ENCODE assay signal across 9 cellular contexts in genomic region chr3:5428607-5429516, GRCh38.
A peak's percentile ranks its signal among the peaks of the same experiment; 100 is the strongest.
DNase-seq lines count a peak whose midpoint lies in the region; ATAC-seq, FAIRE-seq and TF ChIP-seq lines count a peak whose summit lies in the region.
"Had no signal": no experiment of that assay in that cellular context is flagged by ENCODE, and none has a peak within 500 bp of the region (broad histone marks: within the 10 kb centered on the region; RNA-seq: fewer than 3 reads in every experiment).

No MANE protein-coding gene starts in this region.

- CTCF ChIA-PET in activated naive CD4-positive, alpha-beta T cell treated with anti-CD3 and anti-CD28 coated beads, Interleukin-2, amount 10 ng/mL, durations not matched to agents 7 days and 5 days (lab: Charles Lee), result interaction anchor here (0.6 kb wide), 1 partner anchor 19 kb away, joined by 3 read pairs; no protein-coding TSS in a partner anchor
- CTCF ChIA-PET in Calu3 (lab: Charles Lee), result interaction anchor here (0.6 to 1.1 kb wide), 2 partner anchors 24 to 292 kb away, joined by 3 to 5 read pairs; no protein-coding TSS in a partner anchor

- BruUV-seq in Calu3 (replicated peaks; lab: Mats Ljungman, UMichigan), result no TSS peak

- H3K9me3 Mint-ChIP-seq in activated naive CD4-positive, alpha-beta T cell treated with anti-CD3 and anti-CD28 coated beads, Interleukin-2, amount 50 U/mL, for 72 hours, result no peaks in the 10 kb centered on the region
- H3K9me3 Mint-ChIP-seq in activated naive CD4-positive, alpha-beta T cell treated with anti-CD3 and anti-CD28 coated beads, Interleukin-2, amount 10 ng/mL, durations not matched to agents 7 days and 5 days, result no peaks in the 10 kb centered on the region
- H3K9me3 Mint-ChIP-seq in stimulated activated naive CD8-positive, alpha-beta T cell treated with anti-CD3 and anti-CD28 coated beads, Interleukin-15, amount 100 ng/mL, for 72 hours, result no peaks in the 10 kb centered on the region
- H3K9me3 Mint-ChIP-seq in Calu3 (ENCODE audit: low read depth, unreplicated experiment), result no peaks in the 10 kb centered on the region

- no peaks in the 10 kb centered on the region for H3K4me1 Mint-ChIP-seq in activated naive CD4-positive, alpha-beta T cell treated with anti-CD3 and anti-CD28 coated beads, Interleukin-2, amount 10 ng/mL, durations not matched to agents 7 days and 5 days
- peaks cover 10% of the 10 kb centered on the region for H3K4me1 Mint-ChIP-seq in stimulated activated naive CD8-positive, alpha-beta T cell treated with anti-CD3 and anti-CD28 coated beads, Interleukin-15, amount 100 ng/mL, for 72 hours
- H3K4me1 Mint-ChIP-seq in Calu3 (ENCODE audit: low read depth, unreplicated experiment), result peaks cover 9% of the 10 kb centered on the region

- no peak for DNase-seq in activated naive CD4-positive, alpha-beta T cell treated with anti-CD3 and anti-CD28 coated beads, Interleukin-2, amount 50 U/mL, for 72 hours (ENCODE audit: low spot score in 2 of 2)
- DNase-seq in activated naive CD4-positive, alpha-beta T cell treated with anti-CD3 and anti-CD28 coated beads, Interleukin-2, amount 10 ng/mL, durations not matched to agents 7 days and 5 days, result no peak
- DNase-seq in NCI-H774 (lab: John Stamatoyannopoulos, UW), result peak; percentile 12
- no peak for DNase-seq in stimulated activated naive CD8-positive, alpha-beta T cell treated with anti-CD3 and anti-CD28 coated beads, Interleukin-15, amount 100 ng/mL, for 72 hours
- no peak for DNase-seq in frontal cortex (ENCODE audit: low spot score in 2 of 2)
- DNase-seq in NCI-H1092 treated with DMSO at 0.1 percent for 48 hours (lab: John Stamatoyannopoulos, UW), result no peak
- DNase-seq in Calu3, result no peak
- DNase-seq: dorsolateral prefrontal cortex had no signal

- ATAC-seq in activated naive CD4-positive, alpha-beta T cell treated with anti-CD3 and anti-CD28 coated beads, Interleukin-2, amount 50 U/mL, for 72 hours, result peak; percentile 54 to 85
- ATAC-seq in HG02852 (IDR thresholded peaks at IDR 0.05; ENCODE audit: unreplicated experiment), result peak; percentile 82
- ATAC-seq in stimulated activated naive CD8-positive, alpha-beta T cell treated with anti-CD3 and anti-CD28 coated beads, Interleukin-15, amount 100 ng/mL, for 72 hours, result peak; percentile 63

- no peak for FAIRE-seq in frontal cortex (lab: Jason Lieb, UNC)

- H3K4me3 Mint-ChIP-seq in activated naive CD4-positive, alpha-beta T cell treated with anti-CD3 and anti-CD28 coated beads, Interleukin-2, amount 10 ng/mL, durations not matched to agents 7 days and 5 days, result no peak overlapping the region
- no peak overlapping the region for H3K4me3 Mint-ChIP-seq in stimulated activated naive CD8-positive, alpha-beta T cell treated with anti-CD3 and anti-CD28 coated beads, Interleukin-15, amount 100 ng/mL, for 72 hours
- no peak overlapping the region for H3K4me3 Mint-ChIP-seq in Calu3 (ENCODE audit: low read depth, unreplicated experiment)

- TF ChIP-seq CTCF in Calu3 (IDR thresholded peaks at IDR 0.05; ENCODE audit: unreplicated experiment), result no peak

- no peak overlapping the region for H3K27ac Mint-ChIP-seq in activated naive CD4-positive, alpha-beta T cell treated with anti-CD3 and anti-CD28 coated beads, Interleukin-2, amount 50 U/mL, for 72 hours
- H3K27ac Mint-ChIP-seq in activated naive CD4-positive, alpha-beta T cell treated with anti-CD3 and anti-CD28 coated beads, Interleukin-2, amount 10 ng/mL, durations not matched to agents 7 days and 5 days, result no peak overlapping the region
- H3K27ac Mint-ChIP-seq in stimulated activated naive CD8-positive, alpha-beta T cell treated with anti-CD3 and anti-CD28 coated beads, Interleukin-15, amount 100 ng/mL, for 72 hours, result no peak overlapping the region
- no peak overlapping the region for H3K27ac Mint-ChIP-seq in Calu3 (ENCODE audit: unreplicated experiment)

- intact Hi-C loops in Calu3 (cut with micrococcal nuclease; ENCODE audit: unreplicated experiment), result loop anchor here (5.0 to 10.0 kb wide), 2 partner anchors 42 to 204 kb away; no protein-coding TSS in a partner anchor

- no peaks in the 10 kb centered on the region for H3K36me3 Mint-ChIP-seq in activated naive CD4-positive, alpha-beta T cell treated with anti-CD3 and anti-CD28 coated beads, Interleukin-2, amount 50 U/mL, for 72 hours
- no peaks in the 10 kb centered on the region for H3K36me3 Mint-ChIP-seq in activated naive CD4-positive, alpha-beta T cell treated with anti-CD3 and anti-CD28 coated beads, Interleukin-2, amount 10 ng/mL, durations not matched to agents 7 days and 5 days
- no peaks in the 10 kb centered on the region for H3K36me3 Mint-ChIP-seq in Calu3 (ENCODE audit: insufficient read depth, unreplicated experiment)

- peaks cover 5% of the 10 kb centered on the region for H3K27me3 Mint-ChIP-seq in activated naive CD4-positive, alpha-beta T cell treated with anti-CD3 and anti-CD28 coated beads, Interleukin-2, amount 10 ng/mL, durations not matched to agents 7 days and 5 days
- H3K27me3 Mint-ChIP-seq in stimulated activated naive CD8-positive, alpha-beta T cell treated with anti-CD3 and anti-CD28 coated beads, Interleukin-15, amount 100 ng/mL, for 72 hours, result no peaks in the 10 kb centered on the region
- H3K27me3 Mint-ChIP-seq in Calu3 (ENCODE audit: unreplicated experiment), result no peaks in the 10 kb centered on the region
